ENCODE assay signal across 16 cellular contexts in genomic region chr2:180360283-180360618, GRCh38.
DNase-seq lines count a peak whose midpoint lies in the region; ATAC-seq lines count a peak whose summit lies in the region.
"Had no signal": no experiment of that assay in that cellular context is flagged by ENCODE, and none has a peak within 500 bp of the region (broad histone marks: within the 10 kb centered on the region; RNA-seq: fewer than 3 reads in every experiment).

No MANE protein-coding gene starts in this region.

- intact Hi-C loops in left colon (cut with DNase I, micrococcal nuclease) = no loop called here

- no peaks in the 10 kb centered on the region for H3K9me3 Mint-ChIP-seq in activated CD8-positive, alpha-beta memory T cell treated with anti-CD3 and anti-CD28 coated beads, Interleukin-2, amount 10 ng/mL, durations not matched to agents 7 days and 5 days (ENCODE audit: low read depth)
- H3K9me3 Mint-ChIP-seq: activated naive CD8-positive, alpha-beta T cell treated with anti-CD3 and anti-CD28 coated beads, Interleukin-2, amount 50 U/mL, for 24 hours had no signal

- H3K27me3 Mint-ChIP-seq in activated CD8-positive, alpha-beta memory T cell treated with anti-CD3 and anti-CD28 coated beads, Interleukin-2, amount 10 ng/mL, durations not matched to agents 7 days and 5 days = no peaks in the 10 kb centered on the region
- H3K27me3 Mint-ChIP-seq: activated naive CD8-positive, alpha-beta T cell treated with anti-CD3 and anti-CD28 coated beads, Interleukin-2, amount 50 U/mL, for 24 hours had no signal

- ATAC-seq in GM18873 (IDR thresholded peaks at IDR 0.05; ENCODE audit: low FRiP score, unreplicated experiment) (peak; percentile 32), GM21576 (IDR thresholded peaks at IDR 0.05; ENCODE audit: unreplicated experiment) (peak; percentile 44), HG03159 (IDR thresholded peaks at IDR 0.05; ENCODE audit: unreplicated experiment) (peak; percentile 47), left colon (peak; percentile 5), HG03520 (IDR thresholded peaks at IDR 0.05; ENCODE audit: unreplicated experiment) (no peak)
- no peak for ATAC-seq in activated CD8-positive, alpha-beta memory T cell treated with anti-CD3 and anti-CD28 coated beads, Interleukin-2, amount 10 ng/mL, durations not matched to agents 7 days and 5 days
- ATAC-seq: pancreas had no signal

- no peak overlapping the region for H3K4me3 Mint-ChIP-seq in activated CD8-positive, alpha-beta memory T cell treated with anti-CD3 and anti-CD28 coated beads, Interleukin-2, amount 10 ng/mL, durations not matched to agents 7 days and 5 days
- H3K4me3 Mint-ChIP-seq: activated naive CD8-positive, alpha-beta T cell treated with anti-CD3 and anti-CD28 coated beads, Interleukin-2, amount 50 U/mL, for 24 hours had no signal

- CTCF ChIA-PET in activated CD8-positive, alpha-beta memory T cell treated with anti-CD3 and anti-CD28 coated beads, Interleukin-2, amount 10 ng/mL, durations not matched to agents 7 days and 5 days (lab: Charles Lee) = no interaction called here

- H3K27ac Mint-ChIP-seq in activated CD8-positive, alpha-beta memory T cell treated with anti-CD3 and anti-CD28 coated beads, Interleukin-2, amount 10 ng/mL, durations not matched to agents 7 days and 5 days = no peak overlapping the region
- H3K27ac Mint-ChIP-seq: activated naive CD8-positive, alpha-beta T cell treated with anti-CD3 and anti-CD28 coated beads, Interleukin-2, amount 50 U/mL, for 24 hours had no signal

- no peaks in the 10 kb centered on the region for H3K4me1 Mint-ChIP-seq in activated CD8-positive, alpha-beta memory T cell treated with anti-CD3 and anti-CD28 coated beads, Interleukin-2, amount 10 ng/mL, durations not matched to agents 7 days and 5 days

- no peaks in the 10 kb centered on the region for H3K36me3 Mint-ChIP-seq in activated CD8-positive, alpha-beta memory T cell treated with anti-CD3 and anti-CD28 coated beads, Interleukin-2, amount 10 ng/mL, durations not matched to agents 7 days and 5 days

- DNase-seq in left colon = no peak
- DNase-seq in activated CD8-positive, alpha-beta memory T cell treated with anti-CD3 and anti-CD28 coated beads, Interleukin-2, amount 10 ng/mL, durations not matched to agents 7 days and 5 days = no peak
- no peak for DNase-seq in inferior parietal cortex (ENCODE audit: extremely low spot score)
- DNase-seq in activated naive CD4-positive, alpha-beta T cell treated with Interleukin-2 at 50 U/mL for 16 hours = no peak
- DNase-seq: activated CD8-positive, alpha-beta memory T cell treated with anti-CD3 and anti-CD28 coated beads for 24 hours; activated naive CD8-positive, alpha-beta T cell treated with anti-CD3 and anti-CD28 coated beads, Interleukin-2, amount 50 U/mL, for 24 hours; Caco-2; head of caudate nucleus; lower lobe of right lung; substantia nigra; SW 1271 had no signal

Comparison
In these comparisons a context has a peak if more than half of its experiments do, and no peak if none do; other contexts are left out.
1. ATAC-seq: peak in GM18873 (single experiment), GM21576 (single experiment), HG03159 (single experiment) and left colon (single experiment); none in HG03520 (single experiment) and activated CD8-positive, alpha-beta memory T cell treated with anti-CD3 and anti-CD28 coated beads, Interleukin-2, amount 10 ng/mL, durations not matched to agents 7 days and 5 days (single experiment).